In genomic region chr16:85753976-85754375, GRCh38 we compare ENCODE assay signal across 13 cellular contexts. TPM values are rescaled to one million over a fixed set of nuclear protein-coding genes. Genes with fewer than 3 reads are reported as not detected.
DNase-seq lines count a peak whose midpoint lies in the region; ATAC-seq, FAIRE-seq and TF ChIP-seq lines count a peak whose summit lies in the region.
"Had no signal": no experiment of that assay in that cellular context is flagged by ENCODE, and none has a peak within 500 bp of the region (broad histone marks: within the 10 kb centered on the region; RNA-seq: fewer than 3 reads in every experiment).

No MANE protein-coding gene starts in this region.

- peaks cover 87% of the 10 kb centered on the region for H3K4me1 Mint-ChIP-seq in activated B cell treated with CpG ODN at 0.5 μM for 24 hours
- H3K4me1 Mint-ChIP-seq in stimulated activated memory B cell treated with anti-CD40 and anti-IgM and Interleukin-4, amounts not matched to agents 10 μg/mL and 1 μg/mL and 100 μg/mL, for 72 hours, result peaks cover 88% of the 10 kb centered on the region

- no peaks in the 10 kb centered on the region for H3K9me3 ChIP-seq in SJCRH30 (replicated peaks)
- H3K9me3 ChIP-seq: Caco-2 had no signal

- POLR2A ChIA-PET in activated B cell treated with CpG ODN at 0.5 μM for 24 hours (lab: Charles Lee), result interaction anchor here (0.6 to 3.2 kb wide), 11 partner anchors 10 to 255 kb away, joined by 3 to 16 read pairs (median 6); no protein-coding TSS in a partner anchor

- no peak overlapping the region for H3K4me3 ChIP-seq in SJCRH30

- H3K4me1 ChIP-seq in SJCRH30, result peaks cover 18% of the 10 kb centered on the region; the same call in 1 of the 2 replicates

- peak overlapping the region; percentile 100 for H3K27ac Mint-ChIP-seq in activated B cell treated with CpG ODN at 0.5 μM for 24 hours
- H3K27ac Mint-ChIP-seq in stimulated activated memory B cell treated with anti-CD40 and anti-IgM and Interleukin-4, amounts not matched to agents 10 μg/mL and 1 μg/mL and 100 μg/mL, for 72 hours, result peak overlapping the region; percentile 94

- peak overlapping the region; percentile 76 for H3K4me3 Mint-ChIP-seq in activated B cell treated with CpG ODN at 0.5 μM for 24 hours
- H3K4me3 Mint-ChIP-seq in stimulated activated memory B cell treated with anti-CD40 and anti-IgM and Interleukin-4, amounts not matched to agents 10 μg/mL and 1 μg/mL and 100 μg/mL, for 72 hours, result peak overlapping the region; percentile 60

- intact Hi-C loops in activated B cell treated with CpG ODN at 0.5 μM for 24 hours (cut with micrococcal nuclease), result loop anchor here (5.0 to 10.0 kb wide), 4 partner anchors 727 to 1741 kb away; partner anchors contain the start of genes FBXO31, KIAA0513 and ZCCHC14

- no peak for TF ChIP-seq POLR2A in GM12892 (IDR thresholded peaks at IDR 0.05; ENCODE audit: low read depth, low read length)

- no peaks in the 10 kb centered on the region; the same call in 1 of the 2 replicates for H3K27me3 ChIP-seq in SJCRH30

- H3K9me3 Mint-ChIP-seq in activated B cell treated with CpG ODN at 0.5 μM for 24 hours, result no peaks in the 10 kb centered on the region
- peaks cover under 1% of the 10 kb centered on the region for H3K9me3 Mint-ChIP-seq in stimulated activated memory B cell treated with anti-CD40 and anti-IgM and Interleukin-4, amounts not matched to agents 10 μg/mL and 1 μg/mL and 100 μg/mL, for 72 hours

- no peaks in the 10 kb centered on the region for H3K36me3 ChIP-seq in SJCRH30

- H3K27ac ChIP-seq in SJCRH30, result no peak overlapping the region

- peaks cover 3% of the 10 kb centered on the region for H3K36me3 Mint-ChIP-seq in activated B cell treated with CpG ODN at 0.5 μM for 24 hours (ENCODE audit: low read depth)
- H3K36me3 Mint-ChIP-seq in stimulated activated memory B cell treated with anti-CD40 and anti-IgM and Interleukin-4, amounts not matched to agents 10 μg/mL and 1 μg/mL and 100 μg/mL, for 72 hours, result no peaks in the 10 kb centered on the region

- no peaks in the 10 kb centered on the region for H3K27me3 Mint-ChIP-seq in activated B cell treated with CpG ODN at 0.5 μM for 24 hours
- H3K27me3 Mint-ChIP-seq in stimulated activated memory B cell treated with anti-CD40 and anti-IgM and Interleukin-4, amounts not matched to agents 10 μg/mL and 1 μg/mL and 100 μg/mL, for 72 hours, result no peaks in the 10 kb centered on the region

- no peak for TF ChIP-seq CTCF in activated B cell treated with CpG ODN at 0.5 μM for 24 hours (IDR thresholded peaks at IDR 0.05)

- DNase-seq in GM12892 (ENCODE audit: insufficient read length) (no peak), NAMALWA (ENCODE audit: low spot score) (peak; percentile 68), activated B cell treated with CpG ODN at 0.5 μM for 24 hours (no peak), SJCRH30 (no peak), C1 segment of cervical spinal cord (lab: John Stamatoyannopoulos, UW) (no peak)
- DNase-seq: Caco-2, DMS53, H7, Kasumi-1, NCI-H2227 treated with DMSO at 0.1 percent for 48 hours had no signal

- CTCF ChIA-PET in activated B cell treated with CpG ODN at 0.5 μM for 24 hours (lab: Charles Lee), result interaction anchor here (0.9 to 1.5 kb wide), 3 partner anchors 35 to 79 kb away, joined by 3 to 4 read pairs (median 3); no protein-coding TSS in a partner anchor

- FAIRE-seq in GM12892 (lab: Jason Lieb, UNC), result peak; percentile 38
- FAIRE-seq: HepG2 had no signal

- ATAC-seq in activated B cell treated with CpG ODN at 0.5 μM for 24 hours (ENCODE audit: low read depth), result no peak
- no peak for ATAC-seq in stimulated activated memory B cell treated with anti-CD40 and anti-IgM and Interleukin-4, amounts not matched to agents 10 μg/mL and 1 μg/mL and 100 μg/mL, for 72 hours
- ATAC-seq in GM18907 (IDR thresholded peaks at IDR 0.05; ENCODE audit: unreplicated experiment), result no peak

RNA-seq across cellular contexts. Expression of gene C16orf74, which starts 3.1 kb away (rescaled TPM):
- 5.9 TPM for polyA plus RNA-seq in GM12892 (2012; ENCODE audit: missing spikeins)
- 16.1 and 18.3 TPM in 2 replicates for total RNA-seq in activated B cell treated with CpG ODN at 0.5 μM for 24 hours
- 0.84 and 1.1 TPM in 2 replicates for total RNA-seq in SJCRH30 (2014; rRNA removed; shearing (Covaris generic))

RNA-seq across cellular contexts. Expression of gene EMC8, which starts 45.4 kb away (rescaled TPM):
- polyA plus RNA-seq in GM12892 (2012; ENCODE audit: missing spikeins), result 14.5 TPM
- total RNA-seq in activated B cell treated with CpG ODN at 0.5 μM for 24 hours, result 27.8 and 29.0 TPM in 2 replicates
- total RNA-seq in SJCRH30 (2014; rRNA removed; shearing (Covaris generic)), result 26.2 and 29.6 TPM in 2 replicates

RNA-seq across cellular contexts. Expression of gene COX4I1, which starts 45.5 kb away (rescaled TPM):
- polyA plus RNA-seq in GM12892 (2012; ENCODE audit: missing spikeins), result 895 TPM
- 578 TPM in 2 replicates for total RNA-seq in activated B cell treated with CpG ODN at 0.5 μM for 24 hours
- total RNA-seq in SJCRH30 (2014; rRNA removed; shearing (Covaris generic)), result 304 and 345 TPM in 2 replicates
